20 cellular contexts compared by ENCODE assay signal in the genomic region with DNA sequence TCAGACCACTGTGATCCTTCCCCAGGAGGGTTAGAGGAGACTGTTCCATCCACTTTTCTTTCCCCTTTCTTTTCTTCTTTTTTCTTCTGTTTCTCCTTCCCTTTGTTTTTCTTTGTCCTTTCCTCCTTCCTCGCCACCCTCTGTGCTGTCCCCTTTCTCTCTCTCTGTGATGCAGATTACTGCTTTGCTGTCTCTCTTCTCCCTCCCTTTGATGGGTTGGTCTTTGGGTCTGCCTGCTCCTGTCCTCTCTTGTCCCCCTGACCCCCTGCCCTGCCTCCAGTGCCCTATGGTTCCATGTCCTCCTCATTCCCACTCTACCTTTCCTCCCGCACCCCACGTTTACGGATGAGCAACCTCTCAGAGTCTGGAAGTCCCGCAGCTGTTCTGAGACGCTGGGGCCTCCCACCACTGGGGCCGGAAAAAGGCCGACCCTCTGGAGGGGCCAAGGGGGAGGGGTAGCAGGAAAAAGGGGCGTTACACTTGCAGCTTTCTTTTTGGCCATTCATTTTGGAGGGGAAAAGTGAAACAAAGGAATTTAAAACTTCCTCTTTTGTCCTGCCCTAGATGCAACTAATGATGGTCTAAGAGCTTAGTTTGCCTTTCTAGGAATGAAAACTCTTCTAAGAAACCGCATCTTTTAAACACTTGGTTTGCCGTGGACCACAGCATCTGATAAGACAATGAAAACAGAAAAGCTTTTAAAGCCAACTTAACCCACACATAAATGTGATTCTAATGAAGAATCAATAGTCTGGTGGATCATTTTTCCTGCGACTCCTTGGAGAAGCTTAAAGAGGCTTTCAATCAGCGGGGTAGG. TPM values are rescaled to one million over a fixed set of nuclear protein-coding genes. Genes with fewer than 3 reads are reported as not detected.
DNase-seq lines count a peak whose midpoint lies in the region; ATAC-seq and TF ChIP-seq lines count a peak whose summit lies in the region.
"Had no signal": no experiment of that assay in that cellular context is flagged by ENCODE, and none has a peak within 500 bp of the region (broad histone marks: within the 10 kb centered on the region; RNA-seq: fewer than 3 reads in every experiment).

No MANE protein-coding gene starts in this region.

- DNase-seq in adipocyte (ENCODE audit: low read depth), result peak; percentile 3
- DNase-seq in iris pigment epithelial cell (ENCODE audit: low read depth), result peak; percentile 55
- DNase-seq in activated naive CD4-positive, alpha-beta T cell treated with anti-CD3 and anti-CD28 coated beads, Interleukin-2, amount 10 ng/mL, durations not matched to agents 7 days and 5 days, result no peak
- no peak for DNase-seq in midbrain (lab: John Stamatoyannopoulos, UW)
- DNase-seq: activated gamma-delta T cell treated with Interleukin-2 at 50 U/mL for 16 hours; effector memory CD4-positive, alpha-beta T cell; foreskin melanocyte; islet precursor cell; MM.1S; mucosa of descending colon; NCI-H2107; SHP77; stimulated activated CD4-positive, alpha-beta T cell treated with anti-CD3 and anti-CD28 coated beads, Interleukin-15, amount 100 ng/mL, for 24 hours; substantia nigra had no signal

- H3K36me3 Mint-ChIP-seq in activated naive CD4-positive, alpha-beta T cell treated with anti-CD3 and anti-CD28 coated beads, Interleukin-2, amount 10 ng/mL, durations not matched to agents 7 days and 5 days, result no peaks in the 10 kb centered on the region

- no peak for TF ChIP-seq CTCF in KMS-11 (conservative IDR thresholded peaks at IDR 0.05; ENCODE audit: low read depth, low read length)

- no peaks in the 10 kb centered on the region for H3K79me2 ChIP-seq in KMS-11 (ENCODE audit: insufficient read depth, low read depth)

- H3K4me1 Mint-ChIP-seq in activated naive CD4-positive, alpha-beta T cell treated with anti-CD3 and anti-CD28 coated beads, Interleukin-2, amount 10 ng/mL, durations not matched to agents 7 days and 5 days, result peaks cover 11% of the 10 kb centered on the region

- no peaks in the 10 kb centered on the region for H4K20me1 ChIP-seq in KMS-11 (ENCODE audit: insufficient read depth)

- no peaks in the 10 kb centered on the region for H3K9me3 Mint-ChIP-seq in activated naive CD4-positive, alpha-beta T cell treated with anti-CD3 and anti-CD28 coated beads, Interleukin-2, amount 10 ng/mL, durations not matched to agents 7 days and 5 days

- H3K27ac ChIP-seq in KMS-11, result peak overlapping the region; percentile 93
- H3K27ac ChIP-seq: cardiac muscle cell had no signal

- CTCF ChIA-PET in activated naive CD4-positive, alpha-beta T cell treated with anti-CD3 and anti-CD28 coated beads, Interleukin-2, amount 10 ng/mL, durations not matched to agents 7 days and 5 days (lab: Charles Lee), result interaction anchor here (0.7 kb wide), 1 partner anchor 9 kb away, joined by 3 read pairs; no protein-coding TSS in a partner anchor

- H3K36me3 ChIP-seq in ES-I3 (ENCODE audit: insufficient read depth, low read length) (0 out of 2 replicates have a peak, but pooled peaks cover 3% of the 10 kb centered on the region), KMS-11 (ENCODE audit: insufficient read depth) (no peaks in the 10 kb centered on the region), adipocyte (ENCODE audit: control insufficient read depth, insufficient read depth, low read length, severe bottlenecking) (no peaks in the 10 kb centered on the region)
- H3K36me3 ChIP-seq: cardiac muscle cell, HAP-1 had no signal

- peak overlapping the region; percentile 40 for H3K9ac ChIP-seq in ES-I3 (ENCODE audit: low read depth, low read length)
- peak overlapping the region; percentile 40; the same call in 1 of the 2 replicates for H3K9ac ChIP-seq in KMS-11
- H3K9ac ChIP-seq in adipocyte (ENCODE audit: low read length), result no peak overlapping the region

- peak overlapping the region; percentile 82 for H3K4me2 ChIP-seq in KMS-11

- ATAC-seq in esophagus mucosa (no peak), HG03175 (IDR thresholded peaks at IDR 0.05; ENCODE audit: unreplicated experiment) (no peak)
- ATAC-seq: mucosa of descending colon had no signal

- no peak overlapping the region for H2AFZ ChIP-seq in KMS-11 (ENCODE audit: low read depth)

- H3K9me3 ChIP-seq in ES-I3 (ENCODE audit: control insufficient read depth, insufficient read depth, low read length) (no peaks in the 10 kb centered on the region), adipocyte (ENCODE audit: control insufficient read depth, low read length) (peaks cover 8% of the 10 kb centered on the region)
- H3K9me3 ChIP-seq: HAP-1, mucosa of descending colon had no signal

- H3K4me3 Mint-ChIP-seq in activated naive CD4-positive, alpha-beta T cell treated with anti-CD3 and anti-CD28 coated beads, Interleukin-2, amount 10 ng/mL, durations not matched to agents 7 days and 5 days, result no peak overlapping the region

- H3K27me3 ChIP-seq in KMS-11 (ENCODE audit: insufficient read depth, low read depth) (no peaks in the 10 kb centered on the region), adipocyte (replicated peaks; ENCODE audit: control insufficient read depth, insufficient read depth, low read length) (peaks cover 49% of the 10 kb centered on the region)
- H3K27me3 ChIP-seq: cardiac muscle cell had no signal

- H3K4me1 ChIP-seq in ES-I3 (ENCODE audit: insufficient read depth, low read length) (peaks cover 8% of the 10 kb centered on the region; the same call in 1 of the 2 replicates), KMS-11 (ENCODE audit: low read depth, poor library complexity, severe bottlenecking) (peaks cover 99% of the 10 kb centered on the region), adipocyte (ENCODE audit: control insufficient read depth, insufficient read depth, low read length) (no peaks in the 10 kb centered on the region)

- H3K27ac Mint-ChIP-seq in activated naive CD4-positive, alpha-beta T cell treated with anti-CD3 and anti-CD28 coated beads, Interleukin-2, amount 10 ng/mL, durations not matched to agents 7 days and 5 days, result no peak overlapping the region

- H3K4me3 ChIP-seq in KMS-11 (IDR thresholded peaks at IDR 0.05; ENCODE audit: insufficient read depth, low read depth, low read length), result no peak overlapping the region
- no peak overlapping the region for H3K4me3 ChIP-seq in adipocyte (ENCODE audit: low read length)
- H3K4me3 ChIP-seq: cardiac muscle cell, HAP-1, mucosa of descending colon had no signal

- H3K27me3 Mint-ChIP-seq in activated naive CD4-positive, alpha-beta T cell treated with anti-CD3 and anti-CD28 coated beads, Interleukin-2, amount 10 ng/mL, durations not matched to agents 7 days and 5 days, result peaks cover 45% of the 10 kb centered on the region

RNA-seq across cellular contexts. Expression of a gene that starts 24.5 kb away (rescaled TPM):
- total RNA-seq in esophagus mucosa, result 21.5 TPM

RNA-seq across cellular contexts. Expression of a gene that starts 57.9 kb away (rescaled TPM):
- 0.40 TPM for total RNA-seq in esophagus mucosa

Comparison
In these comparisons a context has a peak if more than half of its experiments do, and no peak if none do; other contexts are left out.
1. DNase-seq: peak in adipocyte (single experiment) and iris pigment epithelial cell (single experiment); none in activated naive CD4-positive, alpha-beta T cell treated with anti-CD3 and anti-CD28 coated beads, Interleukin-2, amount 10 ng/mL, durations not matched to agents 7 days and 5 days (single experiment) and midbrain (single experiment).